In genomic region chr6:26571592-26572296, GRCh38 we compare ENCODE assay signal across 1 cellular context.
TF ChIP-seq lines count a peak whose summit lies in the region.

No MANE protein-coding gene starts in this region.

TF ChIP-seq in K562, 482 proteins besides CTCF, POLR2A, EP300 and RAD21 (continued from another document and continues in another):
- TF ChIP-seq ARID3B (CRISPR knock-in tag; IDR thresholded peaks at IDR 0.05; ENCODE audit: borderline replicate concordance) (no peak), PATZ1 (CRISPR knock-in tag; IDR thresholded peaks at IDR 0.05; ENCODE audit: borderline replicate concordance) (no peak), ZNF695 (CRISPR knock-in tag; IDR thresholded peaks at IDR 0.05) (no peak), EHMT2 (IDR thresholded peaks at IDR 0.05) (peak; percentile 66), ZSCAN32 (CRISPR knock-in tag; IDR thresholded peaks at IDR 0.05) (peak; percentile 12; the same call in 1 of the 2 replicates), ZNF41 (CRISPR knock-in tag; conservative IDR thresholded peaks at IDR 0.05) (0 out of 2 replicates have a peak, but pooled peaks have one; percentile 36), BRF2 (IDR thresholded peaks at IDR 0.05; ENCODE audit: borderline replicate concordance, insufficient read depth, insufficient read length) (no peak), E2F5 (CRISPR knock-in tag; IDR thresholded peaks at IDR 0.05) (no peak), ILF3 (IDR thresholded peaks at IDR 0.05; ENCODE audit: borderline replicate concordance) (no peak), TOE1 (IDR thresholded peaks at IDR 0.05; ENCODE audit: borderline replicate concordance) (peak; percentile 53; the same call in 1 of the 2 replicates), TOE1 (CRISPR knock-in tag; IDR thresholded peaks at IDR 0.05; ENCODE audit: borderline replicate concordance, low read depth) (peak; percentile 71; the same call in 1 of the 2 replicates), CEBPG (CRISPR knock-in tag; IDR thresholded peaks at IDR 0.05) (peak; percentile 87), CEBPG (tag; conservative IDR thresholded peaks at IDR 0.05 in 1 of 2, IDR thresholded peaks at IDR 0.05 in 1 of 2) (peak; percentile 8 to 73; a peak in 3 of 4 replicates), VEZF1 (CRISPR knock-in tag; IDR thresholded peaks at IDR 0.05) (peak; percentile 64), HIVEP1 (CRISPR knock-in tag; IDR thresholded peaks at IDR 0.05) (0 out of 2 replicates have a peak, but pooled peaks have one; percentile 7), ZNF280A (IDR thresholded peaks at IDR 0.05; ENCODE audit: low read depth, partially characterized antibody) (no peak), USF1 (CRISPR knock-in tag; IDR thresholded peaks at IDR 0.05) (no peak; the same call in 1 of the 2 replicates), ARID3A (IDR thresholded peaks at IDR 0.05; ENCODE audit: borderline replicate concordance, low read depth, low read length) (peak; percentile 98), ZNF175 (CRISPR knock-in tag; IDR thresholded peaks at IDR 0.05; ENCODE audit: low read depth) (no peak; the same call in 1 of the 2 replicates), THRB (CRISPR knock-in tag; conservative IDR thresholded peaks at IDR 0.05) (peak; percentile 97), SNIP1 (IDR thresholded peaks at IDR 0.05; ENCODE audit: low read depth) (no peak), ETS1 (conservative IDR thresholded peaks at IDR 0.05; ENCODE audit: control insufficient read depth, low read depth, low read length) (peak; percentile 89), NFRKB (IDR thresholded peaks at IDR 0.05; ENCODE audit: low read depth) (peak; percentile 89), ATF2 (CRISPR knock-in tag; IDR thresholded peaks at IDR 0.05) (no peak), NFE2L1 (tag; IDR thresholded peaks at IDR 0.05; ENCODE audit: borderline replicate concordance, low read depth) (no peak), SETDB1 (IDR thresholded peaks at IDR 0.05; ENCODE audit: low read length) (peak; percentile 60), MCM2 (IDR thresholded peaks at IDR 0.05; ENCODE audit: low read depth) (no peak), MTA1 (IDR thresholded peaks at IDR 0.05; ENCODE audit: borderline replicate concordance) (peak; percentile 93), SMAD1 (IDR thresholded peaks at IDR 0.05; ENCODE audit: low read depth, low read length, partially characterized antibody) (peak; percentile 13), NFIC (IDR thresholded peaks at IDR 0.05) (peak; percentile 89), BRF1 (IDR thresholded peaks at IDR 0.05; ENCODE audit: borderline replicate concordance, extremely low read depth, insufficient read length) (peak; percentile 35), KLF16 (IDR thresholded peaks at IDR 0.05) (0 out of 2 replicates have a peak, but pooled peaks have one; percentile 19), E2F1 (CRISPR knock-in tag; IDR thresholded peaks at IDR 0.05) (0 out of 2 replicates have a peak, but pooled peaks have one; percentile 13), RFX1 (IDR thresholded peaks at IDR 0.05) (no peak), ZBTB17 (CRISPR knock-in tag; IDR thresholded peaks at IDR 0.05) (peak; percentile 75; the same call in 1 of the 2 replicates), HBP1 (CRISPR knock-in tag; IDR thresholded peaks at IDR 0.05) (peak; percentile 89), NCOA6 (IDR thresholded peaks at IDR 0.05) (no peak), ZKSCAN1 (IDR thresholded peaks at IDR 0.05; ENCODE audit: low read depth, low read length) (peak; percentile 72)
